In the genomic region with DNA sequence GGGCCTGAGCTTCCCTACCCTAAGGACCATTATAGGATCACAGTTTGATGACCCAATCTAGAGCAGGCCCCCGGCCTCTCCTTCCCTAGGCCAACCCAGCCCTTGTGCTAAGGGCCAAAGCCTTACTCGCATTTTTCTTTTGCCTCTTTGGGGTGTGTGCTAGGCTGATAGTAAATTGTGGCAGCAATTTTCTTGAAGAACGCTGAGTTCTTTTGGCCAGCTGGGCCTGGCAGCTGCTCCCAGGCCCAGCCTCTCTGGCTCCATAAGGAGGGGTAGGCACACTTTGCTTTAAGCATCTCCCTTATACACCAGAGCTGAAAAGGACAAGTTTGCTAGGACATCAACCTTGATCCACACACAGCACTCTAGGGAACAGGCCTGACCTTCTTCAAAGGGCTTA, we compare ENCODE assay signal across 23 cellular contexts. TPM values are rescaled to one million over a fixed set of nuclear protein-coding genes. Genes with fewer than 3 reads are reported as not detected.
DNase-seq lines count a peak whose midpoint lies in the region; ATAC-seq and TF ChIP-seq lines count a peak whose summit lies in the region.
"Had no signal": no experiment of that assay in that cellular context is flagged by ENCODE, and none has a peak within 500 bp of the region (broad histone marks: within the 10 kb centered on the region; RNA-seq: fewer than 3 reads in every experiment).

No MANE protein-coding gene starts in this region.

- peaks cover 45% of the 10 kb centered on the region for H3K4me1 ChIP-seq in osteoblast (ENCODE audit: insufficient read depth, low read length)
- H3K4me1 ChIP-seq: Caco-2 had no signal

- no peak overlapping the region for H3K27ac Mint-ChIP-seq in immature natural killer cell
- H3K27ac Mint-ChIP-seq: activated CD4-positive, alpha-beta memory T cell treated with anti-CD3 and anti-CD28 coated beads for 36 hours; activated naive CD8-positive, alpha-beta T cell; activated T-helper 2 cell treated with anti-CD3 and anti-CD28 coated beads, Interferon-gamma antibody, Interleukin-2, Interleukin-4, amounts not matched to agents 10 μg/mL and 5 μg/mL and 100 μg/mL, durations not matched to agents 14 hours and 24 hours and 36 hours; T-helper 1 cell treated with Interleukin-12 subunit alpha and Interleukin-12 subunit beta and Interleukin-4 antibody, amounts not matched to agents 30 μg/mL and 1 μg/mL, for 36 hours had no signal

- H3K4me2 ChIP-seq in osteoblast (ENCODE audit: insufficient read depth, low read length), result peak overlapping the region; percentile 26

- no peaks in the 10 kb centered on the region for H3K27me3 ChIP-seq in MG63
- H3K27me3 ChIP-seq in osteoblast (ENCODE audit: insufficient read depth, low read length), result no peaks in the 10 kb centered on the region
- H3K27me3 ChIP-seq: ovary had no signal

- H3K9me3 ChIP-seq in MG63 (no peaks in the 10 kb centered on the region), osteoblast (ENCODE audit: low read depth, low read length) (no peaks in the 10 kb centered on the region)
- H3K9me3 ChIP-seq: Caco-2, gastroesophageal sphincter, ovary, spleen had no signal

- TF ChIP-seq CTCF in coronary artery (IDR thresholded peaks at IDR 0.05) (no peak), osteoblast (IDR thresholded peaks at IDR 0.05; ENCODE audit: extremely low read depth, low read depth, low read length) (no peak)

- H3K27ac ChIP-seq in coronary artery (peak overlapping the region; percentile 85 to 87), osteoblast (ENCODE audit: low read depth, low read length) (no peak overlapping the region)
- H3K27ac ChIP-seq: BLaER1 treated with 17β-estradiol and CSF1 and Interleukin-3, amounts not matched to agents 10 nM and 100 nM; gastroesophageal sphincter; ovary; spleen had no signal

- no peak for ATAC-seq in GM19395 (IDR thresholded peaks at IDR 0.05; ENCODE audit: unreplicated experiment)
- ATAC-seq: gastroesophageal sphincter had no signal

- H3K27me3 Mint-ChIP-seq in immature natural killer cell (ENCODE audit: low read depth in 3 of 3), result peaks cover 10 to 25% (median 13%) of the 10 kb centered on the region in 3 donors

- H3K9me3 Mint-ChIP-seq in immature natural killer cell, result no peaks in the 10 kb centered on the region
- H3K9me3 Mint-ChIP-seq: activated CD4-positive, alpha-beta memory T cell treated with anti-CD3 and anti-CD28 coated beads for 36 hours; activated T-helper 2 cell treated with anti-CD3 and anti-CD28 coated beads, Interferon-gamma antibody, Interleukin-2, Interleukin-4, amounts not matched to agents 10 μg/mL and 5 μg/mL and 100 μg/mL, durations not matched to agents 14 hours and 24 hours and 36 hours had no signal

- no peak overlapping the region for H3K4me3 Mint-ChIP-seq in immature natural killer cell
- H3K4me3 Mint-ChIP-seq: activated CD4-positive, alpha-beta memory T cell treated with anti-CD3 and anti-CD28 coated beads for 36 hours; activated naive CD8-positive, alpha-beta T cell; T-helper 1 cell treated with Interleukin-12 subunit alpha and Interleukin-12 subunit beta and Interleukin-4 antibody, amounts not matched to agents 30 μg/mL and 1 μg/mL, for 36 hours had no signal

- no peaks in the 10 kb centered on the region for H3K79me2 ChIP-seq in osteoblast (ENCODE audit: insufficient read depth, low read length)

- DNase-seq in DMS 273 treated with DMSO at 0.1 percent for 48 hours (lab: John Stamatoyannopoulos, UW) (peak; percentile 35), MG63 (peak; percentile 38), coronary artery (ENCODE audit: low spot score) (no peak), osteoblast (ENCODE audit: insufficient read length, low spot score, missing footprints) (peak; percentile 31), immature natural killer cell (no peak), ACHN (no peak), globus pallidus (ENCODE audit: low spot score) (no peak)
- DNase-seq: activated CD4-positive, alpha-beta memory T cell treated with anti-CD3 and anti-CD28 coated beads for 36 hours; activated CD4-positive, CD25-positive, alpha-beta regulatory T cell treated with anti-CD3 and anti-CD28 coated beads, Interleukin-2, amount 50 U/mL, for 72 hours; activated CD8-positive, alpha-beta memory T cell treated with anti-CD3 and anti-CD28 coated beads, Interleukin-2, amount 50 U/mL, for 48 hours; Caco-2; dorsolateral prefrontal cortex; hypothalamus; KG1; midbrain; ovary; spleen had no signal

- peaks cover 9 to 13% of the 10 kb centered on the region in 2 donors for H3K4me1 Mint-ChIP-seq in immature natural killer cell

- H4K20me1 ChIP-seq in osteoblast (ENCODE audit: insufficient read depth, low read length), result no peaks in the 10 kb centered on the region

- no peak overlapping the region for H2AFZ ChIP-seq in osteoblast (ENCODE audit: low read length)

- H3K36me3 ChIP-seq in MG63 (no peaks in the 10 kb centered on the region), osteoblast (ENCODE audit: insufficient read depth, low read length) (no peaks in the 10 kb centered on the region)
- H3K36me3 ChIP-seq: gastroesophageal sphincter, ovary, spleen had no signal

- in situ Hi-C loops in ACHN (cut with HindIII; ENCODE audit: low pct_ligation_motif_present, low pct_unique_long_range_greater_than_20kb, low sequenced_read_pairs), result no loop called here

- H3K4me3 ChIP-seq in MG63, result no peak overlapping the region
- peak overlapping the region; percentile 33 for H3K4me3 ChIP-seq in coronary artery
- H3K4me3 ChIP-seq in osteoblast (ENCODE audit: insufficient read depth, low read length), result no peak overlapping the region
- H3K4me3 ChIP-seq: dorsolateral prefrontal cortex, gastroesophageal sphincter, ovary, spleen had no signal

- H3K36me3 Mint-ChIP-seq in immature natural killer cell, result no peaks in the 10 kb centered on the region
- H3K36me3 Mint-ChIP-seq: activated CD4-positive, alpha-beta memory T cell treated with anti-CD3 and anti-CD28 coated beads for 36 hours; activated naive CD8-positive, alpha-beta T cell had no signal

RNA-seq across cellular contexts. Expression of a gene that starts 4.2 kb away (rescaled TPM):
- 0.20 TPM in 1 of 2 replicates, not detected in the other for total RNA-seq in MG63 (2014; rRNA removed; shearing (Covaris generic); ENCODE audit: low replicate concordance)
- total RNA-seq in osteoblast, result 49.9 and 58.9 TPM in 2 replicates
- not detected for polyA plus RNA-seq in immature natural killer cell
- total RNA-seq: activated CD4-positive, alpha-beta memory T cell treated with anti-CD3 and anti-CD28 coated beads for 36 hours; activated T-helper 2 cell treated with anti-CD3 and anti-CD28 coated beads, Interferon-gamma antibody, Interleukin-2, Interleukin-4, amounts not matched to agents 10 μg/mL and 5 μg/mL and 100 μg/mL, durations not matched to agents 14 hours and 24 hours and 36 hours had no signal

RNA-seq across cellular contexts. Expression of a gene that starts 50.1 kb away (rescaled TPM):
- not detected in 2 replicates for total RNA-seq in MG63 (2014; rRNA removed; shearing (Covaris generic); ENCODE audit: low replicate concordance)
- under 0.01 TPM in 1 of 2 replicates, not detected in the other for total RNA-seq in osteoblast
- not detected for polyA plus RNA-seq in immature natural killer cell
- total RNA-seq: activated T-helper 2 cell treated with anti-CD3 and anti-CD28 coated beads, Interferon-gamma antibody, Interleukin-2, Interleukin-4, amounts not matched to agents 10 μg/mL and 5 μg/mL and 100 μg/mL, durations not matched to agents 14 hours and 24 hours and 36 hours had no signal

Comparison
In these comparisons a context has a peak if more than half of its experiments do, and no peak if none do; other contexts are left out.
1. DNase-seq: peak in DMS 273 treated with DMSO at 0.1 percent for 48 hours (single experiment), MG63 (single experiment) and osteoblast (single experiment); none in coronary artery (single experiment), immature natural killer cell (0 of 3), ACHN (single experiment) and globus pallidus (single experiment).
2. RNA of a gene that starts 4.2 kb away (total RNA-seq): 49.9 to 58.9 TPM in osteoblast; 0.20 TPM in MG63; every median in the first group is over 10 times any median in the second.